ENCODE assay signal across 1 cellular context in genomic region chr7:55556492-55556891, GRCh38.
TF ChIP-seq lines count a peak whose summit lies in the region.

No MANE protein-coding gene starts in this region.

TF ChIP-seq in GM12878, 131 proteins besides CTCF, POLR2A, EP300 and RAD21:
- no peak for TF ChIP-seq CBX3 (IDR thresholded peaks at IDR 0.05; ENCODE audit: borderline replicate concordance, low read depth)
- no peak for TF ChIP-seq IKZF2 (IDR thresholded peaks at IDR 0.05)
- TF ChIP-seq MYB (IDR thresholded peaks at IDR 0.05; ENCODE audit: borderline replicate concordance, low read depth, low read length): no peak
- no peak for TF ChIP-seq HDGF (IDR thresholded peaks at IDR 0.05)
- TF ChIP-seq NKRF (conservative IDR thresholded peaks at IDR 0.05): no peak
- 0 out of 2 replicates have a peak, but pooled peaks have one; percentile 44 for TF ChIP-seq ZNF592 (IDR thresholded peaks at IDR 0.05)
- no peak for TF ChIP-seq USF2 (IDR thresholded peaks at IDR 0.05; ENCODE audit: borderline replicate concordance, low read depth, low read length)
